Comparison of ENCODE assay signal across 26 cellular contexts in the genomic region with DNA sequence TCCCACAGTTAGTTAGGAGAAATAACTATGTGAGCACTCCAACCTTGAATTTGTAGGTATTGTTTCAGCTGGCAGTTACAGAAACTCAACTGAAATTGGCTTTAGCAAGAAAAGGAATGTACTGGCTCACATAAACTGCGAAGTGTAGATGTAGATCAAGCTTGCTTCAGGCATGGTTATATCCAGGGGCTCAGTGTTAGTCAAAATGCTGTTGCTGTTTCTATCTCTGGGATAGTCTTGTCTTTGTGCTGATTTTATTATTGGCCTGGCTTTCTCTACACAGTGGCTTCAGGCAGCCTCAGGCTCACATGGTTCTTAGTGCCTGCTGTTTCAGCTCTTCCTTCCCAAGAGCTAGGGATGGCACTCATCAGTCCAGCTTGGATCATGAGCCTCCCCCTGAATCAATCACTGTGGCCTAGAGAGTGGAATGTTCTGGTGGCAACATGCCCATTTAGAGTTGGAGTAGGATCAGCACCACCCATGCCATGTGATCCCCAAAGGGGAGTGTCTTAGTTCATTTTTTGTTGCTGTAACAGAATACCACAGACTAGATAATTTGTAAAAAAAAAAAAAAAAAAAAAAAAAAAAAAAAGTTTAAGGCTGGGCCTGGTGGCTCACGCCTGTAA.
A peak's percentile ranks its signal among the peaks of the same experiment; 100 is the strongest.
DNase-seq lines count a peak whose midpoint lies in the region; ATAC-seq, FAIRE-seq and TF ChIP-seq lines count a peak whose summit lies in the region.
"Had no signal": no experiment of that assay in that cellular context is flagged by ENCODE, and none has a peak within 500 bp of the region (broad histone marks: within the 10 kb centered on the region; RNA-seq: fewer than 3 reads in every experiment).

No MANE protein-coding gene starts in this region.

- H3K36me3 Mint-ChIP-seq in MCF 10A (ENCODE audit: insufficient read depth, unreplicated experiment) = no peaks in the 10 kb centered on the region
- H3K36me3 Mint-ChIP-seq in activated CD4-positive, alpha-beta memory T cell treated with anti-CD3 and anti-CD28 coated beads for 36 hours = no peaks in the 10 kb centered on the region
- H3K36me3 Mint-ChIP-seq: stimulated activated memory B cell treated with anti-CD40 and anti-IgM and Interleukin-4, amounts not matched to agents 10 μg/mL and 1 μg/mL and 100 μg/mL, for 72 hours had no signal

- H3K27ac Mint-ChIP-seq in MCF 10A (ENCODE audit: low read depth, unreplicated experiment) = no peak overlapping the region
- no peak overlapping the region for H3K27ac Mint-ChIP-seq in activated CD4-positive, alpha-beta memory T cell treated with anti-CD3 and anti-CD28 coated beads for 36 hours
- H3K27ac Mint-ChIP-seq: activated CD4-positive, alpha-beta memory T cell treated with anti-CD3 and anti-CD28 coated beads, Interleukin-2, amount 10 ng/mL, durations not matched to agents 7 days and 5 days; B cell; endodermal cell; stimulated activated memory B cell treated with anti-CD40 and anti-IgM and Interleukin-4, amounts not matched to agents 10 μg/mL and 1 μg/mL and 100 μg/mL, for 72 hours had no signal

- no peak overlapping the region for H3K4me3 ChIP-seq in breast epithelium
- no peak overlapping the region for H3K4me3 ChIP-seq in adipocyte (ENCODE audit: low read length)
- H3K4me3 ChIP-seq in testis = no peak overlapping the region
- H3K4me3 ChIP-seq: body of pancreas, coronary artery, spleen had no signal

- H3K4me1 Mint-ChIP-seq in MCF 10A (ENCODE audit: insufficient read depth, unreplicated experiment) = peaks cover 8% of the 10 kb centered on the region
- H3K4me1 Mint-ChIP-seq in activated CD4-positive, alpha-beta memory T cell treated with anti-CD3 and anti-CD28 coated beads for 36 hours (ENCODE audit: low read depth) = no peaks in the 10 kb centered on the region
- H3K4me1 Mint-ChIP-seq: activated CD4-positive, alpha-beta memory T cell treated with anti-CD3 and anti-CD28 coated beads, Interleukin-2, amount 10 ng/mL, durations not matched to agents 7 days and 5 days; B cell; stimulated activated memory B cell treated with anti-CD40 and anti-IgM and Interleukin-4, amounts not matched to agents 10 μg/mL and 1 μg/mL and 100 μg/mL, for 72 hours had no signal

- H3K36me3 ChIP-seq in breast epithelium = no peaks in the 10 kb centered on the region
- H3K36me3 ChIP-seq in adipocyte (ENCODE audit: control insufficient read depth, insufficient read depth, low read length, severe bottlenecking) = no peaks in the 10 kb centered on the region
- no peaks in the 10 kb centered on the region for H3K36me3 ChIP-seq in testis (ENCODE audit: low read depth, missing control alignments)
- H3K36me3 ChIP-seq: spleen had no signal

- no peak for TF ChIP-seq POLR2A in breast epithelium (IDR thresholded peaks at IDR 0.05)
- no peak for TF ChIP-seq POLR2A in testis (IDR thresholded peaks at IDR 0.05)
- TF ChIP-seq POLR2A in H54 (IDR thresholded peaks at IDR 0.05; ENCODE audit: low read depth, low read length) = no peak

- H3K9me3 Mint-ChIP-seq in MCF 10A (ENCODE audit: unreplicated experiment) = no peaks in the 10 kb centered on the region
- no peaks in the 10 kb centered on the region for H3K9me3 Mint-ChIP-seq in activated CD4-positive, alpha-beta memory T cell treated with anti-CD3 and anti-CD28 coated beads for 36 hours
- H3K9me3 Mint-ChIP-seq: activated CD4-positive, alpha-beta memory T cell treated with anti-CD3 and anti-CD28 coated beads, Interleukin-2, amount 10 ng/mL, durations not matched to agents 7 days and 5 days; endodermal cell; stimulated activated memory B cell treated with anti-CD40 and anti-IgM and Interleukin-4, amounts not matched to agents 10 μg/mL and 1 μg/mL and 100 μg/mL, for 72 hours had no signal

- intact Hi-C loops in MCF 10A (cut with micrococcal nuclease) (no loop called here), breast epithelium (cut with DNase I; ENCODE audit: low total_unique reads) (no loop called here), testis (cut with DNase I; ENCODE audit: low total_unique reads) (no loop called here)
- intact Hi-C loops in activated CD4-positive, alpha-beta memory T cell treated with anti-CD3 and anti-CD28 coated beads for 36 hours (cut with micrococcal nuclease) = no loop called here

- BruUV-seq in MCF 10A (replicated peaks; lab: Mats Ljungman, UMichigan) = no TSS peak

- TF ChIP-seq CTCF in MCF 10A (IDR thresholded peaks at IDR 0.05; ENCODE audit: unreplicated experiment) = no peak
- no peak for TF ChIP-seq CTCF in breast epithelium (IDR thresholded peaks at IDR 0.05)
- TF ChIP-seq CTCF in testis (IDR thresholded peaks at IDR 0.05) = no peak

- no peak overlapping the region for H3K27ac ChIP-seq in breast epithelium
- no peak overlapping the region for H3K27ac ChIP-seq in testis
- H3K27ac ChIP-seq: body of pancreas, coronary artery, spleen had no signal

- no peak for ATAC-seq in HG02970 (IDR thresholded peaks at IDR 0.05; ENCODE audit: low FRiP score, unreplicated experiment)
- ATAC-seq: body of pancreas; stimulated activated memory B cell treated with anti-CD40 and anti-IgM and Interleukin-4, amounts not matched to agents 10 μg/mL and 1 μg/mL and 100 μg/mL, for 72 hours had no signal

- no peak overlapping the region for H3K9ac ChIP-seq in adipocyte (ENCODE audit: low read length)

- CTCF ChIA-PET in MCF 10A (lab: Yijun Ruan, JAX) = interaction anchor here (0.5 to 1.9 kb wide), 3 partner anchors 21 to 321 kb away, joined by 3 to 5 read pairs (median 3); no protein-coding TSS in a partner anchor
- CTCF ChIA-PET in activated CD4-positive, alpha-beta memory T cell treated with anti-CD3 and anti-CD28 coated beads for 36 hours (lab: Charles Lee) = no interaction called here

- H3K27me3 ChIP-seq in breast epithelium (no peaks in the 10 kb centered on the region), adipocyte (replicated peaks; ENCODE audit: control insufficient read depth, insufficient read depth, low read length) (peaks cover 11% of the 10 kb centered on the region), testis (no peaks in the 10 kb centered on the region)
- H3K27me3 ChIP-seq: body of pancreas had no signal

- whole genome bisulfite sequencing in testis, 2 donors = 78 to 86% methylated on average over 2 of the region's 2 CpGs

- POLR2A ChIA-PET in MCF 10A (lab: Yijun Ruan, JAX) = interaction anchor here (0.8 to 1.1 kb wide), 2 partner anchors 9 to 21 kb away, joined by 4 read pairs; no protein-coding TSS in a partner anchor
- POLR2A ChIA-PET in activated CD4-positive, alpha-beta memory T cell treated with anti-CD3 and anti-CD28 coated beads for 36 hours (lab: Charles Lee) = no interaction called here

- DNase-seq in MCF 10A (ENCODE audit: unreplicated experiment) = peak; percentile 59
- DNase-seq in breast epithelium (ENCODE audit: low spot score in 2 of 2) = no peak
- peak; percentile 11 for DNase-seq in adipocyte (ENCODE audit: low read depth)
- DNase-seq in fibroblast of peridontal ligament (ENCODE audit: extremely low read depth) = peak; percentile 39
- peak; percentile 33 for DNase-seq in testis
- DNase-seq in activated CD4-positive, alpha-beta memory T cell treated with anti-CD3 and anti-CD28 coated beads for 36 hours = no peak
- DNase-seq in H54 (ENCODE audit: insufficient read length, low spot score) = no peak
- DNase-seq: 8988T; activated CD4-positive, alpha-beta memory T cell treated with anti-CD3 and anti-CD28 coated beads, Interleukin-2, amount 10 ng/mL, durations not matched to agents 7 days and 5 days; activated effector memory CD4-positive, alpha-beta T cell treated with Interleukin-2 at 50 U/mL for 16 hours; body of pancreas; COR-L47; DMS79; endodermal cell; HCEC 1CT; mesendoderm; NCI-H2081 treated with DMSO at 0.1 percent for 48 hours; NCI-H774; spleen; stimulated activated CD4-positive, alpha-beta T cell treated with anti-CD3 and anti-CD28 coated beads, Interleukin-2, amount 100 ng/mL, for 48 hours; T-helper 9 cell had no signal

- H3K27me3 Mint-ChIP-seq in MCF 10A (ENCODE audit: insufficient read depth, unreplicated experiment) = no peaks in the 10 kb centered on the region
- peaks cover 13% of the 10 kb centered on the region for H3K27me3 Mint-ChIP-seq in activated CD4-positive, alpha-beta memory T cell treated with anti-CD3 and anti-CD28 coated beads for 36 hours

- no peak for FAIRE-seq in H54 (lab: Jason Lieb, UNC)
- FAIRE-seq: GM12892 had no signal

- H3K9me3 ChIP-seq in breast epithelium (no peaks in the 10 kb centered on the region), adipocyte (ENCODE audit: control insufficient read depth, low read length) (no peaks in the 10 kb centered on the region), testis (no peaks in the 10 kb centered on the region)
- H3K9me3 ChIP-seq: body of pancreas, spleen had no signal

- no peaks in the 10 kb centered on the region for H3K4me1 ChIP-seq in breast epithelium
- H3K4me1 ChIP-seq in adipocyte (ENCODE audit: control insufficient read depth, insufficient read depth, low read length) = peaks cover 5% of the 10 kb centered on the region
- no peaks in the 10 kb centered on the region for H3K4me1 ChIP-seq in testis
- H3K4me1 ChIP-seq: body of pancreas, spleen had no signal

- no peak overlapping the region for H3K4me3 Mint-ChIP-seq in MCF 10A (ENCODE audit: unreplicated experiment)
- no peak overlapping the region for H3K4me3 Mint-ChIP-seq in activated CD4-positive, alpha-beta memory T cell treated with anti-CD3 and anti-CD28 coated beads for 36 hours
- H3K4me3 Mint-ChIP-seq: activated CD4-positive, alpha-beta memory T cell treated with anti-CD3 and anti-CD28 coated beads, Interleukin-2, amount 10 ng/mL, durations not matched to agents 7 days and 5 days; B cell; endodermal cell; stimulated activated memory B cell treated with anti-CD40 and anti-IgM and Interleukin-4, amounts not matched to agents 10 μg/mL and 1 μg/mL and 100 μg/mL, for 72 hours had no signal

Comparison
In these comparisons a context has a peak if more than half of its experiments do, and no peak if none do; other contexts are left out.
1. DNase-seq: peak in MCF 10A (single experiment), adipocyte (single experiment), fibroblast of peridontal ligament (single experiment) and testis (single experiment); none in breast epithelium (0 of 2), activated CD4-positive, alpha-beta memory T cell treated with anti-CD3 and anti-CD28 coated beads for 36 hours (single experiment) and H54 (single experiment).